ENCODE assay signal across 19 cellular contexts in the genomic region with DNA sequence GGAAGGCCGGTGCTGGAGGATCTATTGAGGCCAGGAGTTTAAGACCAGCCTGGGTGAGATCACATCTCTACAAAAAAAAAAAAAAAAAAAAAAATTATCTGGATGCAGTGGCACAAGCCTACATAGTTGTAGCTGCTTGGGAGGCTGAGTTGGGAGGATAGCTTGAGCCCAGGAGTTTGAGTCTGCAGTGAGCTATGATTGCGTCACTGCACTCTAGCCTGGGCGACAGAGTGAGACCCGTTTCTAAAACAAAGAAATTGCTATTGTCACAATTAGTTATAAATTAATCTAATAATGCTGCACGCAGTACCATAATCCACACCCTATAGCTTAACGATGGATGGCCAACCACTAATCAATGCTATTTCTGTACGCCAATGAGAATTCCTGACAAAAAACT. TPM values are rescaled to one million over a fixed set of nuclear protein-coding genes. Genes with fewer than 3 reads are reported as not detected.
DNase-seq lines count a peak whose midpoint lies in the region; ATAC-seq and TF ChIP-seq lines count a peak whose summit lies in the region.
"Had no signal": no experiment of that assay in that cellular context is flagged by ENCODE, and none has a peak within 500 bp of the region (broad histone marks: within the 10 kb centered on the region; RNA-seq: fewer than 3 reads in every experiment).

No MANE protein-coding gene starts in this region.

- peaks cover 65% of the 10 kb centered on the region for H4K20me1 ChIP-seq in hepatocyte (ENCODE audit: insufficient read depth, poor library complexity, severe bottlenecking)

- peaks cover 39% of the 10 kb centered on the region for H3K4me1 Mint-ChIP-seq in Caco-2 (ENCODE audit: low read depth, unreplicated experiment)
- H3K4me1 Mint-ChIP-seq: natural killer cell had no signal

- DNase-seq in Caco-2, result no peak
- no peak for DNase-seq in hepatocyte (ENCODE audit: low spot score)
- no peak for DNase-seq in gastrocnemius medialis
- DNase-seq in CD1c-positive myeloid dendritic cell (ENCODE audit: extremely low spot score), result no peak
- DNase-seq in DMS 273 treated with DMSO at 0.1 percent for 48 hours (lab: John Stamatoyannopoulos, UW), result no peak
- no peak for DNase-seq in Peyer's patch
- DNase-seq: activated CD4-positive, alpha-beta T cell treated with anti-CD3 and anti-CD28 coated beads for 36 hours; activated CD8-positive, alpha-beta memory T cell treated with anti-CD3 and anti-CD28 coated beads, Interleukin-2, amount 10 ng/mL, durations not matched to agents 7 days and 5 days; activated naive CD8-positive, alpha-beta T cell treated with anti-CD3 and anti-CD28 coated beads, Interleukin-2, amount 50 U/mL, for 24 hours; CD8-positive, alpha-beta T cell; foreskin keratinocyte; kidney glomerular epithelial cell; natural killer cell; NCI-H1417 treated with DMSO at 0.1 percent for 48 hours; spleen; stimulated activated CD4-positive, alpha-beta T cell treated with anti-CD3 and anti-CD28 coated beads, Interleukin-4, amount 100 ng/mL, for 4 hours had no signal

- H3K4me3 ChIP-seq in Caco-2 (ENCODE audit: low read depth, low read length) (no peak overlapping the region), hepatocyte (no peak overlapping the region), gastrocnemius medialis (no peak overlapping the region), Peyer's patch (no peak overlapping the region)
- H3K4me3 ChIP-seq: spleen had no signal

- H3K4me1 ChIP-seq in Caco-2, result peaks cover 73% of the 10 kb centered on the region
- peaks cover 84% of the 10 kb centered on the region for H3K4me1 ChIP-seq in hepatocyte (ENCODE audit: insufficient read depth)
- H3K4me1 ChIP-seq in gastrocnemius medialis, result peaks cover 0 to 3% of the 10 kb centered on the region in 2 donors
- H3K4me1 ChIP-seq in Peyer's patch, result peaks cover 0 to 79% (median 8%) of the 10 kb centered on the region in 4 donors

- H3K9me3 ChIP-seq in Caco-2, result no peaks in the 10 kb centered on the region
- H3K9me3 ChIP-seq in hepatocyte (ENCODE audit: low read depth), result no peaks in the 10 kb centered on the region
- no peaks in the 10 kb centered on the region for H3K9me3 ChIP-seq in gastrocnemius medialis
- H3K9me3 ChIP-seq in Peyer's patch, result no peaks in the 10 kb centered on the region
- H3K9me3 ChIP-seq: spleen had no signal

- no peak overlapping the region for H2AFZ ChIP-seq in hepatocyte

- H3K27ac ChIP-seq in VCaP (peak overlapping the region; percentile 75), hepatocyte (peak overlapping the region; percentile 78), gastrocnemius medialis (peak overlapping the region in 3 of 4 donors; percentile 7 to 72 (median 67)), Peyer's patch (peak overlapping the region in 2 of 4 donors; percentile 53 to 74)
- H3K27ac ChIP-seq: spleen had no signal

- POLR2A ChIA-PET in Caco-2 (lab: Charles Lee), result no interaction called here

- H3K27me3 ChIP-seq in Caco-2 (replicated peaks; ENCODE audit: control insufficient read depth, insufficient read depth, low read length) (no peaks in the 10 kb centered on the region), hepatocyte (no peaks in the 10 kb centered on the region), gastrocnemius medialis (no peaks in the 10 kb centered on the region), Peyer's patch (no peaks in the 10 kb centered on the region)
- H3K27me3 ChIP-seq: foreskin keratinocyte, spleen had no signal

- in situ Hi-C loops in gastrocnemius medialis (cut with MboI; ENCODE audit: low sequenced_read_pairs in 4 of 4), result no loop called here

- no peaks in the 10 kb centered on the region; the same call in 1 of the 2 replicates for H3K36me3 ChIP-seq in Caco-2 (ENCODE audit: control insufficient read depth, insufficient read depth, low read length)
- no peaks in the 10 kb centered on the region for H3K36me3 ChIP-seq in hepatocyte (replicated peaks; ENCODE audit: insufficient read depth, low read depth)
- H3K36me3 ChIP-seq in gastrocnemius medialis, result no peaks in the 10 kb centered on the region
- no peaks in the 10 kb centered on the region for H3K36me3 ChIP-seq in Peyer's patch
- H3K36me3 ChIP-seq: spleen had no signal

- H3K27me3 Mint-ChIP-seq in Caco-2 (ENCODE audit: insufficient read depth, unreplicated experiment), result no peaks in the 10 kb centered on the region
- H3K27me3 Mint-ChIP-seq: activated CD4-positive, alpha-beta T cell treated with anti-CD3 and anti-CD28 coated beads for 36 hours; activated CD8-positive, alpha-beta memory T cell treated with anti-CD3 and anti-CD28 coated beads, Interleukin-2, amount 10 ng/mL, durations not matched to agents 7 days and 5 days; activated naive CD8-positive, alpha-beta T cell treated with anti-CD3 and anti-CD28 coated beads, Interleukin-2, amount 50 U/mL, for 24 hours; dendritic cell treated with granulocyte-macrophage colony-stimulating factor and Interleukin-4, amounts not matched to agents 40 ng/mL and 50 ng/mL, for 4 days had no signal

- H3K27ac Mint-ChIP-seq in Caco-2 (ENCODE audit: unreplicated experiment), result peak overlapping the region; percentile 79
- H3K27ac Mint-ChIP-seq: activated CD4-positive, alpha-beta T cell treated with anti-CD3 and anti-CD28 coated beads for 36 hours; activated CD8-positive, alpha-beta memory T cell treated with anti-CD3 and anti-CD28 coated beads, Interleukin-2, amount 10 ng/mL, durations not matched to agents 7 days and 5 days; CD8-positive, alpha-beta T cell; natural killer cell had no signal

- 81% methylated on average over 7 of the region's 7 CpGs for WGBS in hepatocyte (ENCODE audit: low lambda C conversion rate, missing lambda C conversion rate)

- intact Hi-C loops in Caco-2 (cut with micrococcal nuclease; ENCODE audit: unreplicated experiment) (no loop called here), gastrocnemius medialis (cut with DNase I; ENCODE audit: low total_unique reads) (no loop called here)

- peaks cover 55% of the 10 kb centered on the region for H3K36me3 Mint-ChIP-seq in Caco-2 (ENCODE audit: insufficient read depth, unreplicated experiment)
- H3K36me3 Mint-ChIP-seq: activated CD8-positive, alpha-beta memory T cell treated with anti-CD3 and anti-CD28 coated beads, Interleukin-2, amount 10 ng/mL, durations not matched to agents 7 days and 5 days; natural killer cell had no signal

- H3K9me2 ChIP-seq in hepatocyte (replicated peaks; ENCODE audit: insufficient read depth), result no peaks in the 10 kb centered on the region

- TF ChIP-seq POLR2A in gastrocnemius medialis (IDR thresholded peaks at IDR 0.05) (no peak), Peyer's patch (IDR thresholded peaks at IDR 0.05) (no peak)

- no peak overlapping the region for H3K4me2 ChIP-seq in hepatocyte

- TF ChIP-seq CTCF in Caco-2 (IDR thresholded peaks at IDR 0.05; ENCODE audit: insufficient read depth in 1 of 2, low read depth in 1 of 2, low read length in 1 of 2, severe bottlenecking in 1 of 2, unreplicated experiment in 1 of 2) (no peak), VCaP (conservative IDR thresholded peaks at IDR 0.05) (no peak), hepatocyte (IDR thresholded peaks at IDR 0.05; ENCODE audit: poor library complexity) (no peak), gastrocnemius medialis (IDR thresholded peaks at IDR 0.05 in 4 of 5, conservative IDR thresholded peaks at IDR 0.05 in 1 of 5) (no peak), Peyer's patch (IDR thresholded peaks at IDR 0.05) (no peak)

- CTCF ChIA-PET in Caco-2 (lab: Charles Lee), result interaction anchor here (0.7 to 1.6 kb wide), 2 partner anchors 10 to 99 kb away, joined by 5 read pairs; partner anchors contain the start of gene FLNB

- H3K9me3 Mint-ChIP-seq in Caco-2 (ENCODE audit: unreplicated experiment), result no peaks in the 10 kb centered on the region
- H3K9me3 Mint-ChIP-seq: activated naive CD8-positive, alpha-beta T cell treated with anti-CD3 and anti-CD28 coated beads, Interleukin-2, amount 50 U/mL, for 24 hours; CD8-positive, alpha-beta T cell; dendritic cell treated with granulocyte-macrophage colony-stimulating factor and Interleukin-4, amounts not matched to agents 40 ng/mL and 50 ng/mL, for 4 days; natural killer cell had no signal

- peaks cover 100% of the 10 kb centered on the region for H3K79me2 ChIP-seq in hepatocyte

- ATAC-seq in gastrocnemius medialis, result no peak
- no peak for ATAC-seq in GM18519 (IDR thresholded peaks at IDR 0.05; ENCODE audit: low FRiP score, unreplicated experiment)
- ATAC-seq: activated CD8-positive, alpha-beta memory T cell treated with anti-CD3 and anti-CD28 coated beads, Interleukin-2, amount 10 ng/mL, durations not matched to agents 7 days and 5 days; activated naive CD8-positive, alpha-beta T cell treated with anti-CD3 and anti-CD28 coated beads, Interleukin-2, amount 50 U/mL, for 24 hours; CD8-positive, alpha-beta T cell; foreskin keratinocyte; natural killer cell had no signal

- H3K4me3 Mint-ChIP-seq in Caco-2 (ENCODE audit: unreplicated experiment), result no peak overlapping the region
- H3K4me3 Mint-ChIP-seq: activated CD4-positive, alpha-beta T cell treated with anti-CD3 and anti-CD28 coated beads for 36 hours; activated CD8-positive, alpha-beta memory T cell treated with anti-CD3 and anti-CD28 coated beads, Interleukin-2, amount 10 ng/mL, durations not matched to agents 7 days and 5 days; activated naive CD8-positive, alpha-beta T cell treated with anti-CD3 and anti-CD28 coated beads, Interleukin-2, amount 50 U/mL, for 24 hours; CD8-positive, alpha-beta T cell; dendritic cell treated with granulocyte-macrophage colony-stimulating factor and Interleukin-4, amounts not matched to agents 40 ng/mL and 50 ng/mL, for 4 days; natural killer cell had no signal

- no TSS peak for BruUV-seq in Caco-2 (replicated peaks; lab: Mats Ljungman, UMichigan)

RNA-seq across cellular contexts. Expression of gene FLNB, which starts 10.7 kb away (rescaled TPM):
- total RNA-seq in Caco-2 (2022) (315 and 331 TPM in 2 replicates), hepatocyte (136 and 172 TPM in 2 replicates), gastrocnemius medialis (10 to 100 TPM; 10.9 to 21.5 (median 12.0) TPM), Peyer's patch (100 to 1,000 TPM; 116 to 533 (median 439) TPM)
- 69.4 and 74.2 TPM in 2 replicates for polyA plus RNA-seq in hepatocyte
